ENCODE assay signal across 9 cellular contexts in genomic region chr7:118195837-118196474, GRCh38. TPM values are rescaled to one million over a fixed set of nuclear protein-coding genes. Genes with fewer than 3 reads are reported as not detected.
DNase-seq lines count a peak whose midpoint lies in the region; ATAC-seq, FAIRE-seq and TF ChIP-seq lines count a peak whose summit lies in the region.
"Had no signal": no experiment of that assay in that cellular context is flagged by ENCODE, and none has a peak within 500 bp of the region (broad histone marks: within the 10 kb centered on the region; RNA-seq: fewer than 3 reads in every experiment).

No MANE protein-coding gene starts in this region.

- H3K9me3 Mint-ChIP-seq in T-cell, result no peaks in the 10 kb centered on the region

- H3K27me3 Mint-ChIP-seq in T-cell, result no peaks in the 10 kb centered on the region

- H3K36me3 ChIP-seq in HepG2 (replicated peaks in 1 of 2; ENCODE audit: control insufficient read depth in 1 of 2, insufficient read depth in 2 of 2, low read length in 2 of 2), result peaks cover 0 to 11% of the 10 kb centered on the region in 2 experiments; a peak in 1 of 5 replicates

- no peak overlapping the region for H3K4me3 ChIP-seq in AG04449 (ENCODE audit: low read depth, low read length)
- no peak overlapping the region for H3K4me3 ChIP-seq in HepG2 (replicated peaks in 1 of 3; ENCODE audit: insufficient read depth in 1 of 3, low read depth in 2 of 3, low read length in 3 of 3)
- H3K4me3 ChIP-seq: skin epidermis had no signal

- TF ChIP-seq POLR2A in GM12892 (IDR thresholded peaks at IDR 0.05; ENCODE audit: low read depth, low read length), result no peak
- TF ChIP-seq POLR2A in HepG2 (IDR thresholded peaks at IDR 0.05; ENCODE audit: insufficient read depth in 1 of 2, low read depth in 2 of 2, low read length in 2 of 2), result no peak

- POLR2A ChIA-PET in AG04449 (lab: Yijun Ruan, JAX), result no interaction called here
- POLR2A ChIA-PET in T-cell (lab: Charles Lee), result no interaction called here
- POLR2A ChIA-PET in HepG2 (lab: Yijun Ruan, JAX), result no interaction called here

- H3K27ac Mint-ChIP-seq in T-cell, result peak overlapping the region in 1 of 2 donors; percentile 17

- BruUV-seq in HepG2 (replicated peaks; lab: Mats Ljungman, UMichigan), result no TSS peak

- 56% methylated on average over 6 of the region's 6 CpGs for WGBS in HepG2 (ENCODE audit: low lambda C conversion rate)

- CTCF ChIA-PET in AG04449 (lab: Yijun Ruan, JAX), result interaction anchor here (1.0 to 3.3 kb wide), 14 partner anchors 9 to 817 kb away, joined by 3 to 28 read pairs (median 4); no protein-coding TSS in a partner anchor
- CTCF ChIA-PET in T-cell (lab: Charles Lee), result interaction anchor here (0.5 to 1.5 kb wide), 9 partner anchors 10 to 974 kb away, joined by 3 to 5 read pairs (median 3); no protein-coding TSS in a partner anchor
- CTCF ChIA-PET in HepG2 (lab: Yijun Ruan, JAX; ENCODE audit: low intra/inter-chr PET ratio, low total read pairs), result interaction anchor here (1.6 kb wide), 1 partner anchor 446 kb away, joined by 4 read pairs; no protein-coding TSS in a partner anchor

- TF ChIP-seq EP300 in HepG2 (IDR thresholded peaks at IDR 0.05; ENCODE audit: low read depth in 2 of 2, low read length in 2 of 2) (no peak), HepG2 (CRISPR knock-in tag; IDR thresholded peaks at IDR 0.05; ENCODE audit: borderline replicate concordance) (no peak)

- peaks cover 0 to 10% (median 10%) of the 10 kb centered on the region in 3 donors for H3K4me1 Mint-ChIP-seq in T-cell

- no peak overlapping the region for H3K27ac ChIP-seq in HepG2 (ENCODE audit: extremely low read length, insufficient read depth, low read length)
- H3K27ac ChIP-seq: skin epidermis had no signal

- DNase-seq in AG04449 (ENCODE audit: low read depth, low spot score), result no peak
- no peak for DNase-seq in GM12892 (ENCODE audit: insufficient read length)
- peak; percentile 73 for DNase-seq in NCI-H1105 treated with DMSO at 0.1 percent for 48 hours (lab: John Stamatoyannopoulos, UW)
- DNase-seq in T-cell, result peak in 29 of 34 experiments; percentile 6 to 66 (median 44)
- DNase-seq in cerebellum (ENCODE audit: low spot score), result peak; percentile 42
- peak; percentile 61 for DNase-seq in HepG2 (ENCODE audit: low spot score)
- peak; percentile 67 for DNase-seq in stimulated activated CD8-positive, alpha-beta memory T cell treated with anti-CD3 and anti-CD28 coated beads, Interleukin-4, amount 100 ng/mL, for 48 hours

- no peaks in the 10 kb centered on the region for H3K9me3 ChIP-seq in HepG2 (ENCODE audit: low read length)

- intact Hi-C loops in HepG2 (cut with micrococcal nuclease; ENCODE audit: unreplicated experiment), result loop anchor here (1.0 kb wide), 1 partner anchor 446 kb away; no protein-coding TSS in a partner anchor

- TF ChIP-seq CTCF in AG04449 (IDR thresholded peaks at IDR 0.05; ENCODE audit: insufficient read depth, low read length, missing control alignments) (peak; percentile 52), HepG2 (CRISPR knock-in tag; IDR thresholded peaks at IDR 0.05) (peak; percentile 70)

- H3K36me3 Mint-ChIP-seq in T-cell, result peaks cover 7% of the 10 kb centered on the region

- in situ Hi-C loops in HepG2 (cut with HindIII; ENCODE audit: extremely low pct_ligation_motif_present, low pct_unique_long_range_greater_than_20kb), result no loop called here

- H3K79me2 ChIP-seq in HepG2 (ENCODE audit: insufficient read depth, low read length), result no peaks in the 10 kb centered on the region

- H3K4me2 ChIP-seq in HepG2 (ENCODE audit: low read depth, low read length), result no peak overlapping the region

- H2AFZ ChIP-seq in HepG2 (ENCODE audit: low read length), result no peak overlapping the region

- TF ChIP-seq RAD21 in HepG2 (CRISPR knock-in tag; IDR thresholded peaks at IDR 0.05), result no peak

- ATAC-seq in HG02759 (IDR thresholded peaks at IDR 0.05; ENCODE audit: unreplicated experiment), result peak; percentile 75
- peak; percentile 72 to 83 (median 77) for ATAC-seq in T-cell (replicated peaks in 1 of 4)
- peak; percentile 91 for ATAC-seq in HepG2

- no peak overlapping the region for H3K4me3 Mint-ChIP-seq in T-cell

- H3K27me3 ChIP-seq in HepG2 (ENCODE audit: control insufficient read depth in 1 of 2, insufficient read depth in 2 of 2, low read length in 2 of 2), result no peaks in the 10 kb centered on the region

- no peak overlapping the region for H3K9ac ChIP-seq in HepG2 (ENCODE audit: insufficient read depth, low read depth, low read length)

- no peaks in the 10 kb centered on the region for H4K20me1 ChIP-seq in HepG2 (ENCODE audit: insufficient read depth, low read length)

- no peaks in the 10 kb centered on the region for H3K4me1 ChIP-seq in HepG2 (ENCODE audit: insufficient read depth, low read length)

- peak; percentile 61 for FAIRE-seq in GM12892 (lab: Jason Lieb, UNC)
- FAIRE-seq in HepG2 (lab: Jason Lieb, UNC), result peak; percentile 36

TF ChIP-seq in HepG2, 621 proteins besides CTCF, POLR2A, EP300 and RAD21 (continues in another document):
- TF ChIP-seq NR2F6 (IDR thresholded peaks at IDR 0.05) (no peak), NR2F6 (CRISPR knock-in tag; IDR thresholded peaks at IDR 0.05) (no peak), NKX3-1 (CRISPR knock-in tag; IDR thresholded peaks at IDR 0.05) (no peak), SMC3 (IDR thresholded peaks at IDR 0.05; ENCODE audit: low read length) (0 out of 2 replicates have a peak, but pooled peaks have one; percentile 28), STAG1 (CRISPR knock-in tag; IDR thresholded peaks at IDR 0.05) (peak; percentile 53)

RNA-seq across cellular contexts. Expression of gene LSM8, which starts 12.0 kb away (rescaled TPM):
- 62.1 TPM for polyA plus RNA-seq in GM12892 (2012; ENCODE audit: missing spikeins)
- total RNA-seq in T-cell, result 10 to 100 TPM; 31.0 to 57.9 (median 51.5) TPM
- 68.8 TPM for total RNA-seq in cerebellum
- total RNA-seq in HepG2 (2016; rRNA removed; fragmentation: Illumina TruSeq; extraction: Trizol), result 67.3 and 96.1 TPM in 2 replicates
- total RNA-seq in HepG2 (2016; cell fraction: cytosol; rRNA removed; fragmentation: Illumina TruSeq; extraction: Trizol; ENCODE audit: low read depth), result 35.9 and 53.3 TPM in 2 replicates
- total RNA-seq in HepG2 (2016; cell fraction: insoluble cytoplasmic fraction; rRNA removed; fragmentation: Illumina TruSeq; extraction: Trizol), result 81.0 and 101 TPM in 2 replicates
- total RNA-seq in HepG2 (2016; cell fraction: membrane; rRNA removed; fragmentation: Illumina TruSeq; extraction: Trizol), result 53.8 and 61.9 TPM in 2 replicates
- 39.9 and 43.1 TPM in 2 replicates for total RNA-seq in HepG2 (2016; cell fraction: nucleus; rRNA removed; fragmentation: Illumina TruSeq; extraction: Trizol)
- polyA plus RNA-seq in HepG2 (2011; rRNA removed), result 34.4 and 44.3 TPM in 2 replicates
- polyA plus RNA-seq in HepG2 (2011; cell fraction: cytosol; rRNA removed), result 46.4 and 47.7 TPM in 2 replicates
- 13.2 and 28.6 TPM in 2 replicates for polyA plus RNA-seq in HepG2 (2011; cell fraction: nucleus; rRNA removed)
- 28.4 and 36.0 TPM in 2 replicates for polyA plus RNA-seq in HepG2 (2012)
- polyA plus RNA-seq in HepG2 (2016; cell fraction: cytosol; fragmentation: Illumina TruSeq; extraction: Trizol; ENCODE audit: low read depth), result 34.6 and 39.9 TPM in 2 replicates
- polyA plus RNA-seq in HepG2 (2016; cell fraction: insoluble cytoplasmic fraction; fragmentation: Illumina TruSeq; extraction: Trizol; ENCODE audit: low read depth), result 109 and 132 TPM in 2 replicates
- 51.6 and 53.1 TPM in 2 replicates for polyA plus RNA-seq in HepG2 (2016; cell fraction: membrane; fragmentation: Illumina TruSeq; extraction: Trizol; ENCODE audit: low read depth)
- polyA plus RNA-seq in HepG2 (2016; cell fraction: nucleus; fragmentation: Illumina TruSeq; extraction: Trizol; ENCODE audit: insufficient read depth, low read depth), result 71.0 and 93.8 TPM in 2 replicates
- polyA minus RNA-seq in HepG2 (2011; rRNA and poly(A)+ RNA removed; ENCODE audit: low replicate concordance), result 10.8 and 18.1 TPM in 2 replicates
- 7.6 and 8.1 TPM in 2 replicates for polyA minus RNA-seq in HepG2 (2011; cell fraction: cytosol; rRNA and poly(A)+ RNA removed)
- 30.3 and 31.8 TPM in 2 replicates for polyA minus RNA-seq in HepG2 (2011; cell fraction: nucleus; rRNA and poly(A)+ RNA removed)

RNA-seq across cellular contexts. Expression of gene ANKRD7, which starts 28.5 kb away (rescaled TPM):
- polyA plus RNA-seq in GM12892 (2012; ENCODE audit: missing spikeins), result 0.25 TPM
- total RNA-seq in T-cell, result under 1 TPM in 4 of 5 donors, not detected in 1; 0.29 to 0.88 (median 0.52) TPM
- total RNA-seq in cerebellum, result 9.3 TPM
- not detected in 2 replicates for total RNA-seq in HepG2 (2016; rRNA removed; fragmentation: Illumina TruSeq; extraction: Trizol)
- not detected in 2 replicates for total RNA-seq in HepG2 (2016; cell fraction: cytosol; rRNA removed; fragmentation: Illumina TruSeq; extraction: Trizol; ENCODE audit: low read depth)
- not detected in 2 replicates for total RNA-seq in HepG2 (2016; cell fraction: insoluble cytoplasmic fraction; rRNA removed; fragmentation: Illumina TruSeq; extraction: Trizol)
- not detected in 2 replicates for total RNA-seq in HepG2 (2016; cell fraction: membrane; rRNA removed; fragmentation: Illumina TruSeq; extraction: Trizol)
- total RNA-seq in HepG2 (2016; cell fraction: nucleus; rRNA removed; fragmentation: Illumina TruSeq; extraction: Trizol), result not detected in 2 replicates
- not detected in 2 replicates for polyA plus RNA-seq in HepG2 (2011; rRNA removed)
- not detected in 2 replicates for polyA plus RNA-seq in HepG2 (2011; cell fraction: cytosol; rRNA removed)
- polyA plus RNA-seq in HepG2 (2011; cell fraction: nucleus; rRNA removed), result not detected in 2 replicates
- not detected in 2 replicates for polyA plus RNA-seq in HepG2 (2012)
- not detected in 2 replicates for polyA plus RNA-seq in HepG2 (2016; cell fraction: cytosol; fragmentation: Illumina TruSeq; extraction: Trizol; ENCODE audit: low read depth)
- polyA plus RNA-seq in HepG2 (2016; cell fraction: insoluble cytoplasmic fraction; fragmentation: Illumina TruSeq; extraction: Trizol; ENCODE audit: low read depth), result not detected in 2 replicates
- polyA plus RNA-seq in HepG2 (2016; cell fraction: membrane; fragmentation: Illumina TruSeq; extraction: Trizol; ENCODE audit: low read depth), result not detected in 2 replicates
- not detected in 2 replicates for polyA plus RNA-seq in HepG2 (2016; cell fraction: nucleus; fragmentation: Illumina TruSeq; extraction: Trizol; ENCODE audit: insufficient read depth, low read depth)
- not detected in 2 replicates for polyA minus RNA-seq in HepG2 (2011; rRNA and poly(A)+ RNA removed; ENCODE audit: low replicate concordance)
- not detected in 2 replicates for polyA minus RNA-seq in HepG2 (2011; cell fraction: cytosol; rRNA and poly(A)+ RNA removed)
- not detected in 2 replicates for polyA minus RNA-seq in HepG2 (2011; cell fraction: nucleus; rRNA and poly(A)+ RNA removed)

Comparison
In these comparisons a context has a peak if more than half of its experiments do, and no peak if none do; other contexts are left out.
1. DNase-seq: peak in NCI-H1105 treated with DMSO at 0.1 percent for 48 hours (single experiment), T-cell (29 of 34), cerebellum (single experiment), HepG2 (single experiment) and stimulated activated CD8-positive, alpha-beta memory T cell treated with anti-CD3 and anti-CD28 coated beads, Interleukin-4, amount 100 ng/mL, for 48 hours (single experiment); none in AG04449 (single experiment) and GM12892 (single experiment).
2. Peak in every context shown above with its lines, with median percentiles within 50 percentile points of each other: ATAC-seq.